ENCODE assay signal across 20 cellular contexts in the genomic region with DNA sequence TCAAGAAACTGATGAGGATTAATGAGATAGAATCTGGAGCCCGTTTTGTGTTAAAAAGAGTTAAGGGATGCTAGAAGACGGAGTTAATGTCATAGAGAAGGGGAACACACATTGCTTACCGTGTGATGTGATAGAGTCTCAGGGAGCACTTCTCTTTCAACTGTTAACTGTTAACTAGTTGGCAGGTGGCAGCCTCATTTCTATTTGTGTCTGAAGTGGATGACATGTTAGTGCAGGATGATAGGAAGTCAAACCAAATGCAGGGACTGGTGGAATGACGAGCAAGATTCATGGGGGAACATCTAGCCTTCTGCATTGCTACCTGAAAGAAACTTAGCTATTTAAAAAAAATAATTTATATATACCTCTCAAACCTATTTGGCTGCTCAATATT.
DNase-seq lines count a peak whose midpoint lies in the region; ATAC-seq and TF ChIP-seq lines count a peak whose summit lies in the region.
"Had no signal": no experiment of that assay in that cellular context is flagged by ENCODE, and none has a peak within 500 bp of the region (broad histone marks: within the 10 kb centered on the region; RNA-seq: fewer than 3 reads in every experiment).

No MANE protein-coding gene starts in this region.

- H3K4me2 ChIP-seq in BLaER1, result peak overlapping the region; percentile 13; the same call in 1 of the 2 replicates

- H3K4me3 ChIP-seq in BLaER1, result no peak overlapping the region
- H3K4me3 ChIP-seq: GM23248 had no signal

- no peaks in the 10 kb centered on the region for H4K20me1 ChIP-seq in BLaER1

- peaks cover 36% of the 10 kb centered on the region for H3K4me1 ChIP-seq in BLaER1

- no peaks in the 10 kb centered on the region for H3K9me3 ChIP-seq in BLaER1

- TF ChIP-seq CTCF in GM20000 (IDR thresholded peaks at IDR 0.05; ENCODE audit: extremely low read depth, missing control alignments), result no peak

- H3K9ac ChIP-seq in BLaER1, result no peak overlapping the region
- H3K9ac ChIP-seq: GM23248 had no signal

- intact Hi-C loops in left ventricle myocardium superior (cut with micrococcal nuclease), result loop anchor here (10.0 kb wide), 3 partner anchors 46 to 386 kb away; no protein-coding TSS in a partner anchor

- ATAC-seq in left ventricle myocardium superior, result peak; percentile 93
- ATAC-seq in GM18505 (IDR thresholded peaks at IDR 0.05; ENCODE audit: unreplicated experiment), result no peak
- ATAC-seq: HCT116 had no signal

- TF ChIP-seq POLR2A in GM18505 (IDR thresholded peaks at IDR 0.05; ENCODE audit: borderline replicate concordance, extremely low read depth, insufficient read depth, insufficient read length), result no peak

- DNase-seq in NCI-H1417 (lab: John Stamatoyannopoulos, UW) (peak in 2 of 3 experiments; percentile 2 to 19), NCI-H1417 treated with DMSO at 0.1 percent for 48 hours (lab: John Stamatoyannopoulos, UW) (no peak), SHP77 (lab: John Stamatoyannopoulos, UW) (peak; percentile 12 to 28), left ventricle myocardium superior (no peak), GM20000 (ENCODE audit: low spot score) (no peak), NCI-H2081 (lab: John Stamatoyannopoulos, UW) (no peak)
- DNase-seq: 8988T, COR-L47, DMS 273 treated with DMSO at 0.1 percent for 48 hours, GF-D8, GM23248, IMR-90, NCI-H1694, NCI-H446, NCI-H748 treated with DMSO at 0.1 percent for 48 hours, OCI-M1 had no signal

- H3K36me3 ChIP-seq in BLaER1, result no peaks in the 10 kb centered on the region

- no peak overlapping the region for H3K27ac ChIP-seq in BLaER1
- H3K27ac ChIP-seq: GM23248, HL-60 had no signal

- no peaks in the 10 kb centered on the region for H3K27me3 ChIP-seq in BLaER1

Comparison
In these comparisons a context has a peak if more than half of its experiments do, and no peak if none do; other contexts are left out.
1. DNase-seq: peak in NCI-H1417 (2 of 3) and SHP77 (2 of 2); none in NCI-H1417 treated with DMSO at 0.1 percent for 48 hours (single experiment), left ventricle myocardium superior (single experiment), GM20000 (single experiment) and NCI-H2081 (0 of 2).